27 cellular contexts compared by ENCODE assay signal in the genomic region with DNA sequence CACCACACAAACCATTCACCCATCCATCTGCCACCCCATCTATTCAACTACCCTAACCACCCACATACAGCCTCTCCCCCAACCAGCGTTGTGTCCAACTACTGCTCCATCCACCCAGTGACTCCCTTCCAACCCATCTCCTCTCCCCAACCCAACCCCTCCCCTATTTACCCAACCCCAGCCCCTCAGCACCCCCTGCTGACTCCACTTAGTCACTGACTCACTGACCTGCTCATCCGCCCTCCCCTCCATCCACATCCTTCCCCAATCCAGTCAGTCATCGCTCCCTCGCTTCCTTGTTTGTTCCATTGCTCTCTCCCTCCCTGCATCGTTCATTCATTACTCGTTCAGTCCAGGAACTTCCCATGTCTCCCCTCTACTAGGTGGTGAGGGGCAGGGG. TPM values are rescaled to one million over a fixed set of nuclear protein-coding genes. Genes with fewer than 3 reads are reported as not detected.
A peak's percentile ranks its signal among the peaks of the same experiment; 100 is the strongest.
DNase-seq lines count a peak whose midpoint lies in the region; FAIRE-seq and TF ChIP-seq lines count a peak whose summit lies in the region.
"Had no signal": no experiment of that assay in that cellular context is flagged by ENCODE, and none has a peak within 500 bp of the region (broad histone marks: within the 10 kb centered on the region; RNA-seq: fewer than 3 reads in every experiment).

No MANE protein-coding gene starts in this region.

- no peak overlapping the region for H3K4ac ChIP-seq in H1 (replicated peaks; ENCODE audit: insufficient read length, low read depth, low read length)
- no peak overlapping the region for H3K4ac ChIP-seq in mesendoderm (ENCODE audit: low read depth, low read length)

- 70% methylated on average over 6 of the region's 6 CpGs; no CpG with 5 or more reads in 1 of the 2 experiments for WGBS in H1 (ENCODE audit: extremely low coverage in 1 of 2, insufficient coverage in 1 of 2, insufficient read length in 1 of 2, insufficient replicate concordance in 2 of 2, low coverage in 1 of 2, low lambda C conversion rate in 2 of 2, missing lambda C conversion rate in 1 of 2), 2 experiments
- WGBS in mesendoderm (ENCODE audit: extremely low coverage, insufficient coverage, low lambda C conversion rate) = no CpG with 5 or more reads among the region's 6 CpGs

- peaks cover 3% of the 10 kb centered on the region; the same call in 1 of the 2 replicates for H3K23me2 ChIP-seq in H1 (ENCODE audit: low read depth, low read length)

- H3K14ac ChIP-seq in H1 (ENCODE audit: insufficient read length) = no peak overlapping the region

- H3K79me2 ChIP-seq in H1 (ENCODE audit: control insufficient read depth in 1 of 2, insufficient read depth in 2 of 2, low read length in 2 of 2) (no peaks in the 10 kb centered on the region), mesendoderm (ENCODE audit: control insufficient read depth, insufficient read depth, low read length) (no peaks in the 10 kb centered on the region)

- CTCF ChIA-PET in HEK293 (lab: Yijun Ruan, JAX) = interaction anchor here (0.8 to 1.0 kb wide), 2 partner anchors 53 to 126 kb away, joined by 3 to 4 read pairs; no protein-coding TSS in a partner anchor
- CTCF ChIA-PET in H1 (lab: Charles Lee; ENCODE audit: partially characterized antibody) = interaction anchor here (0.8 to 3.0 kb wide), 8 partner anchors 9 to 142 kb away, joined by 3 to 12 read pairs (median 6); no protein-coding TSS in a partner anchor

- peak; percentile 10 for DNase-seq in activated effector memory CD4-positive, alpha-beta T cell treated with anti-CD3 and anti-CD28 coated beads, Interleukin-2, amount 50 U/mL, for 16 hours
- DNase-seq in activated effector memory CD4-positive, alpha-beta T cell treated with Interleukin-2 at 50 U/mL for 16 hours = no peak
- DNase-seq in H1 (ENCODE audit: low read depth in 1 of 2, low spot score in 2 of 2) (no peak), mesendoderm (peak; percentile 33), GM12891 (ENCODE audit: insufficient read length, low spot score) (no peak), OCI-M1 (lab: John Stamatoyannopoulos, UW) (no peak), NCI-H1694 (lab: John Stamatoyannopoulos, UW) (no peak)
- DNase-seq: Caco-2; CD8-positive, alpha-beta T cell; DMS79 treated with DMSO at 0.1 percent for 48 hours; GF-D8; NCI-H1092 treated with DMSO at 0.1 percent for 48 hours; NCI-H1436; NCI-H1930; NCI-H2107; NCI-H446; NCI-H524 treated with DMSO at 0.1 percent for 48 hours; NCI-H774; Right ventricle myocardium superior; RPMI8226 had no signal

- H4K5ac ChIP-seq in H1 (ENCODE audit: insufficient read length, low read depth, low read length) (no peak overlapping the region), mesendoderm (ENCODE audit: low read length) (no peak overlapping the region)

- TF ChIP-seq RAD21 in H1 (IDR thresholded peaks at IDR 0.05 in 1 of 2, conservative IDR thresholded peaks at IDR 0.05 in 1 of 2; ENCODE audit: low read depth in 2 of 2, low read length in 2 of 2) = peak; percentile 23 to 32; a peak in 2 of 4 replicates

- H4K8ac ChIP-seq in H1 (ENCODE audit: extremely low read depth, insufficient read depth, low read length) (no peak overlapping the region), mesendoderm (ENCODE audit: low read depth, low read length) (no peak overlapping the region)

- 0 out of 2 replicates have a peak overlapping the region, but pooled peaks have one; percentile 16 for H2BK15ac ChIP-seq in H1 (ENCODE audit: low read length)
- no peak overlapping the region for H2BK15ac ChIP-seq in mesendoderm (replicated peaks; ENCODE audit: low read depth)

- H2BK5ac ChIP-seq in H1 (ENCODE audit: low read depth, low read length) = no peak overlapping the region
- H2BK5ac ChIP-seq in mesendoderm (ENCODE audit: low read length) = no peak overlapping the region

- no peak for TF ChIP-seq CTCF in HEK293 (tag by site-specific recombination; IDR thresholded peaks at IDR 0.05)
- TF ChIP-seq CTCF in H1 (IDR thresholded peaks at IDR 0.05; ENCODE audit: control extremely low read depth in 1 of 3, insufficient read depth in 1 of 3, low read depth in 1 of 3, low read length in 3 of 3) = peak; percentile 15 to 35 (median 24); a peak in 3 of 4 replicates

- POLR2A ChIA-PET in HEK293 (lab: Yijun Ruan, JAX) (interaction anchor here (0.6 kb wide), 1 partner anchor 241 kb away, joined by 3 read pairs; no protein-coding TSS in a partner anchor), H1 (lab: Charles Lee; ENCODE audit: partially characterized antibody) (interaction anchor here (2.0 kb wide), 1 partner anchor 11 kb away, joined by 5 read pairs; no protein-coding TSS in a partner anchor)

- no peak overlapping the region for H2AFZ ChIP-seq in H1 (ENCODE audit: low read length)

- H2BK12ac ChIP-seq in H1 (ENCODE audit: low read depth, low read length) = 0 out of 2 replicates have a peak overlapping the region, but pooled peaks have one; percentile 17

- H2BK120ac ChIP-seq in H1 (replicated peaks; ENCODE audit: low read depth, low read length) = no peak overlapping the region
- H2BK120ac ChIP-seq in mesendoderm (ENCODE audit: low read depth, low read length) = no peak overlapping the region

- no peak overlapping the region for H4K91ac ChIP-seq in H1 (replicated peaks; ENCODE audit: insufficient read length, low read length)

- H3K9ac ChIP-seq in H1 (replicated peaks in 1 of 4; ENCODE audit: extremely low read depth in 1 of 4, low read depth in 3 of 4, low read length in 3 of 4) (no peak overlapping the region), mesendoderm (ENCODE audit: low read length) (no peak overlapping the region)

- H3K56ac ChIP-seq in H1 (replicated peaks; ENCODE audit: insufficient read length, low read depth, low read length) (no peak overlapping the region), mesendoderm (ENCODE audit: low read length) (no peak overlapping the region)

- no peak overlapping the region for H3K27ac ChIP-seq in HEK293 (ENCODE audit: extremely low read depth, low read depth, low read length)
- no peak overlapping the region for H3K27ac ChIP-seq in H1 (ENCODE audit: low read depth, low read length)
- no peak overlapping the region for H3K27ac ChIP-seq in mesendoderm (ENCODE audit: low read depth, low read length)
- H3K27ac ChIP-seq: 22Rv1, C4-2B, SJSA1 had no signal

- no peak overlapping the region for H2AK5ac ChIP-seq in H1 (ENCODE audit: low read depth, low read length)
- H2AK5ac ChIP-seq in mesendoderm (ENCODE audit: low read length) = no peak overlapping the region

- H3K9me3 ChIP-seq in HEK293 (ENCODE audit: control insufficient read depth, insufficient read depth, low read depth, low read length) (no peaks in the 10 kb centered on the region; the same call in 1 of the 2 replicates), H1 (ENCODE audit: insufficient read depth in 2 of 2, low read depth in 1 of 2, low read length in 1 of 2) (peaks cover 9% of the 10 kb centered on the region in 2 experiments; a peak in 2 of 4 replicates)
- H3K9me3 ChIP-seq: HAP-1 had no signal

- no peak for FAIRE-seq in H1 (lab: Jason Lieb, UNC)
- FAIRE-seq in GM12891 (lab: Jason Lieb, UNC) = no peak
- FAIRE-seq: GM12892 had no signal

- no peak overlapping the region for H2BK20ac ChIP-seq in H1 (ENCODE audit: low read length)

- peaks cover under 1 to 27% of the 10 kb centered on the region in 2 experiments; a peak in 2 of 3 replicates for H3K36me3 ChIP-seq in HEK293 (ENCODE audit: control insufficient read depth in 2 of 2, insufficient read depth in 1 of 2, low read length in 2 of 2)
- H3K36me3 ChIP-seq in H1 (ENCODE audit: control insufficient read depth in 2 of 4, insufficient read depth in 4 of 4, low read length in 3 of 4) = peaks cover 4 to 26% (median 16%) of the 10 kb centered on the region in 4 experiments
- H3K36me3 ChIP-seq in mesendoderm (ENCODE audit: control insufficient read depth, insufficient read depth, low read length) = no peaks in the 10 kb centered on the region
- H3K36me3 ChIP-seq: HAP-1, SJSA1 had no signal

- H3K4me1 ChIP-seq in HEK293 (ENCODE audit: control insufficient read depth, insufficient read depth, low read length) (no peaks in the 10 kb centered on the region), H1 (replicated peaks in 1 of 4; ENCODE audit: control insufficient read depth in 3 of 4, insufficient read depth in 4 of 4, low read length in 3 of 4) (peaks cover 0 to 20% (median 4%) of the 10 kb centered on the region in 4 experiments; a peak in 5 of 7 replicates), mesendoderm (ENCODE audit: control insufficient read depth, low read depth, low read length) (no peaks in the 10 kb centered on the region)
- H3K4me1 ChIP-seq: Caco-2, HAP-1, SJSA1 had no signal

- no peak for TF ChIP-seq POLR2A in H1 (IDR thresholded peaks at IDR 0.05; ENCODE audit: control extremely low read depth in 1 of 2, low read depth in 2 of 2, low read length in 2 of 2)
- no peak for TF ChIP-seq POLR2A in GM12891 (IDR thresholded peaks at IDR 0.05; ENCODE audit: low read depth, low read length)

- H3K23ac ChIP-seq in H1 (ENCODE audit: insufficient read length) = no peak overlapping the region
- no peak overlapping the region for H3K23ac ChIP-seq in mesendoderm (ENCODE audit: low read length)

- H3K79me1 ChIP-seq in H1 (ENCODE audit: low read depth, low read length) = no peaks in the 10 kb centered on the region; the same call in 1 of the 2 replicates
- H3K79me1 ChIP-seq in mesendoderm (ENCODE audit: low read length) = no peaks in the 10 kb centered on the region

- H3K27me3 ChIP-seq in H1 (replicated peaks in 1 of 4; ENCODE audit: control insufficient read depth in 3 of 4, extremely low read depth in 1 of 4, insufficient read depth in 3 of 4, low read length in 3 of 4) (no peaks in the 10 kb centered on the region), mesendoderm (ENCODE audit: insufficient read depth, low read length, poor library complexity) (no peaks in the 10 kb centered on the region)
- H3K27me3 ChIP-seq: SJSA1 had no signal

- no peak for TF ChIP-seq EP300 in H1 (IDR thresholded peaks at IDR 0.05; ENCODE audit: borderline replicate concordance in 1 of 2, low read depth in 2 of 2, low read length in 2 of 2)

- H3K18ac ChIP-seq in H1 (ENCODE audit: extremely low read depth, low read length) (no peak overlapping the region), mesendoderm (ENCODE audit: low read length) (no peak overlapping the region)

- H3K4me3 ChIP-seq in HEK293 (ENCODE audit: low read depth, low read length) (no peak overlapping the region), H1 (ENCODE audit: extremely low read depth in 1 of 4, insufficient read depth in 2 of 4, low read depth in 3 of 4, low read length in 4 of 4) (no peak overlapping the region), mesendoderm (ENCODE audit: low read length) (no peak overlapping the region)
- H3K4me3 ChIP-seq: HAP-1, SJSA1 had no signal

- H4K20me1 ChIP-seq in H1 (replicated peaks in 1 of 2; ENCODE audit: control insufficient read depth in 1 of 2, insufficient read depth in 2 of 2, low read length in 2 of 2) = peaks cover 0 to 4% of the 10 kb centered on the region in 2 experiments

- H3K4me2 ChIP-seq in H1 (ENCODE audit: insufficient read depth in 1 of 2, low read depth in 2 of 2, low read length in 2 of 2) = no peak overlapping the region
- no peak overlapping the region for H3K4me2 ChIP-seq in mesendoderm (ENCODE audit: low read length)

RNA-seq across cellular contexts. Expression of a gene that starts 39.2 kb away (rescaled TPM):
- total RNA-seq in H1 (2021; fragmentation: NEBNext Ultra II Directional; extraction: Animal tissue kit (Norgen Biotek cat#: 25700)) = 7.2 and 8.5 TPM in 2 replicates
- 3.9 and 6.3 TPM in 2 replicates for polyA plus RNA-seq in H1 (2011; rRNA removed)
- polyA plus RNA-seq in H1 (2011; cell fraction: cytosol; rRNA removed) = 3.0 TPM
- 20.7 TPM for polyA plus RNA-seq in H1 (2011; cell fraction: nucleus; rRNA removed)
- polyA plus RNA-seq in H1 (2012, experiment 1 of 2) = 9.3 to 12.8 TPM (median 11.1 TPM) in 4 replicates
- 5.4 TPM for polyA plus RNA-seq in H1 (2012, experiment 2 of 2)
- 4.5 TPM for polyA plus RNA-seq in H1 (2013, experiment 1 of 2)
- 4.0 TPM for polyA plus RNA-seq in H1 (2013, experiment 2 of 2)
- 3.3 and 3.8 TPM in 2 replicates for polyA minus RNA-seq in H1 (2011; rRNA and poly(A)+ RNA removed)
- 6.0 TPM for polyA minus RNA-seq in H1 (2011; cell fraction: cytosol; rRNA and poly(A)+ RNA removed)
- 7.3 TPM for polyA minus RNA-seq in H1 (2011; cell fraction: nucleus; rRNA and poly(A)+ RNA removed)
- 3.7 TPM for polyA plus RNA-seq in mesendoderm (2013, experiment 1 of 2)
- polyA plus RNA-seq in mesendoderm (2013, experiment 2 of 2) = 3.2 TPM
- polyA plus RNA-seq in GM12891 (2012; ENCODE audit: low read depth, missing spikeins) = 2.3 TPM
- total RNA-seq: SJSA1 had no signal
- polyA plus RNA-seq: IgD-negative memory B cell had no signal

Comparison
In these comparisons a context has a peak if more than half of its experiments do, and no peak if none do; other contexts are left out.
1. DNase-seq: peak in activated effector memory CD4-positive, alpha-beta T cell treated with anti-CD3 and anti-CD28 coated beads, Interleukin-2, amount 50 U/mL, for 16 hours (single experiment) and mesendoderm (single experiment); none in activated effector memory CD4-positive, alpha-beta T cell treated with Interleukin-2 at 50 U/mL for 16 hours (single experiment), H1 (0 of 2), GM12891 (single experiment), OCI-M1 (single experiment) and NCI-H1694 (single experiment).